Comparison of ENCODE assay signal across 9 cellular contexts in genomic region chr5:38382898-38383297, GRCh38.
A peak's percentile ranks its signal among the peaks of the same experiment; 100 is the strongest.
DNase-seq lines count a peak whose midpoint lies in the region; ATAC-seq and TF ChIP-seq lines count a peak whose summit lies in the region.
"Had no signal": no experiment of that assay in that cellular context is flagged by ENCODE, and none has a peak within 500 bp of the region (broad histone marks: within the 10 kb centered on the region; RNA-seq: fewer than 3 reads in every experiment).

No MANE protein-coding gene starts in this region.

- peaks cover 63% of the 10 kb centered on the region for H3K4me1 Mint-ChIP-seq in nephron progenitor cell

- peak; percentile 72 for DNase-seq in DND-41
- DNase-seq in HS-27A (ENCODE audit: low read depth): peak; percentile 41
- peak; percentile 50 for DNase-seq in NCI-H82 treated with DMSO at 0.1 percent for 48 hours (lab: John Stamatoyannopoulos, UW; ENCODE audit: unreplicated experiment)
- peak; percentile 36 for DNase-seq in activated CD8-positive, alpha-beta memory T cell treated with anti-CD3 and anti-CD28 coated beads, Interleukin-2, amount 50 U/mL, for 4 hours
- peak; percentile 51 for DNase-seq in fibroblast of gingiva (ENCODE audit: low read depth)
- DNase-seq in nephron progenitor cell: peak; percentile 72
- DNase-seq in tibial nerve (ENCODE audit: low spot score in 2 of 2): peak; percentile 37 to 78

- no peak overlapping the region for H3K27ac Mint-ChIP-seq in nephron progenitor cell
- H3K27ac Mint-ChIP-seq: dendritic cell treated with granulocyte-macrophage colony-stimulating factor and Interleukin-4, amounts not matched to agents 40 ng/mL and 50 ng/mL, for 4 days had no signal

- H3K9me3 Mint-ChIP-seq in nephron progenitor cell: no peaks in the 10 kb centered on the region
- H3K9me3 Mint-ChIP-seq: dendritic cell treated with granulocyte-macrophage colony-stimulating factor and Interleukin-4, amounts not matched to agents 40 ng/mL and 50 ng/mL, for 4 days had no signal

- H3K4me3 Mint-ChIP-seq in nephron progenitor cell: no peak overlapping the region
- H3K4me3 Mint-ChIP-seq: dendritic cell treated with granulocyte-macrophage colony-stimulating factor and Interleukin-4, amounts not matched to agents 40 ng/mL and 50 ng/mL, for 4 days had no signal

- TF ChIP-seq CTCF in DND-41 (IDR thresholded peaks at IDR 0.05; ENCODE audit: borderline replicate concordance, extremely low read depth, low read length, poor library complexity, severe bottlenecking) (peak; percentile 93), nephron progenitor cell (IDR thresholded peaks at IDR 0.05) (peak; percentile 81), tibial nerve (IDR thresholded peaks at IDR 0.05) (peak; percentile 59 to 82 (median 72))

- no peaks in the 10 kb centered on the region for H3K27me3 Mint-ChIP-seq in nephron progenitor cell (ENCODE audit: low read depth, poor library complexity)

- H3K27me3 ChIP-seq in DND-41 (ENCODE audit: insufficient read depth, low read length, poor library complexity) (no peaks in the 10 kb centered on the region), tibial nerve (no peaks in the 10 kb centered on the region)

- peaks cover 4% of the 10 kb centered on the region for H3K4me1 ChIP-seq in DND-41 (ENCODE audit: insufficient read depth, low read length)
- no peaks in the 10 kb centered on the region for H3K4me1 ChIP-seq in tibial nerve

- ATAC-seq in DND-41 (ENCODE audit: insufficient read depth, low read depth): peak; percentile 92
- peak; percentile 98 for ATAC-seq in GM21515 (IDR thresholded peaks at IDR 0.05; ENCODE audit: unreplicated experiment)

- no peak overlapping the region for H3K4me2 ChIP-seq in DND-41 (ENCODE audit: insufficient read depth, low read length)

- H3K9ac ChIP-seq in DND-41 (ENCODE audit: low read depth, low read length): no peak overlapping the region

- no peaks in the 10 kb centered on the region for H4K20me1 ChIP-seq in DND-41 (ENCODE audit: insufficient read depth, low read length)

- H3K27ac ChIP-seq in DND-41 (ENCODE audit: low read length) (no peak overlapping the region), tibial nerve (no peak overlapping the region)

- no peak for TF ChIP-seq POLR2A in tibial nerve (IDR thresholded peaks at IDR 0.05)

- no peak for TF ChIP-seq EP300 in tibial nerve (IDR thresholded peaks at IDR 0.05)

- H3K9me3 ChIP-seq in DND-41 (ENCODE audit: insufficient read depth, low read length, severe bottlenecking): no peaks in the 10 kb centered on the region
- H3K9me3 ChIP-seq in tibial nerve: no peaks in the 10 kb centered on the region

- WGBS in tibial nerve, 2 donors: 40 to 45% methylated on average over 7 of the region's 7 CpGs

- H3K79me2 ChIP-seq in DND-41 (ENCODE audit: insufficient read depth, low read length): no peaks in the 10 kb centered on the region

- no peak overlapping the region for H2AFZ ChIP-seq in DND-41 (ENCODE audit: low read depth, low read length)

- H3K36me3 Mint-ChIP-seq in nephron progenitor cell (ENCODE audit: low read depth): no peaks in the 10 kb centered on the region

- no peak overlapping the region for H3K4me3 ChIP-seq in DND-41 (ENCODE audit: low read depth in 1 of 2, low read length in 2 of 2)
- H3K4me3 ChIP-seq in tibial nerve: no peak overlapping the region

- no peaks in the 10 kb centered on the region for H3K36me3 ChIP-seq in DND-41 (ENCODE audit: insufficient read depth, low read length)
- H3K36me3 ChIP-seq in tibial nerve: no peaks in the 10 kb centered on the region
